Comparison of ENCODE assay signal across 21 cellular contexts in genomic region chr4:103895876-103896465, GRCh38.
DNase-seq lines count a peak whose midpoint lies in the region; ATAC-seq, FAIRE-seq and TF ChIP-seq lines count a peak whose summit lies in the region.
"Had no signal": no experiment of that assay in that cellular context is flagged by ENCODE, and none has a peak within 500 bp of the region (broad histone marks: within the 10 kb centered on the region; RNA-seq: fewer than 3 reads in every experiment).

No MANE protein-coding gene starts in this region.

- DNase-seq in EL (peak; percentile 2), HFFc6 (peak; percentile 3), PC-3 (peak; percentile 3), mucosa of gallbladder (ENCODE audit: low spot score) (peak; percentile 51), AG08395 (ENCODE audit: low spot score) (no peak), endothelial cell (ENCODE audit: low spot score) (no peak), GM19239 (ENCODE audit: insufficient read length, low spot score) (no peak)
- DNase-seq in stimulated activated naive CD8-positive, alpha-beta T cell treated with anti-CD3 and anti-CD28 coated beads, Interleukin-15, amount 100 ng/mL, for 72 hours = no peak
- DNase-seq: AML-193, DMS79 treated with DMSO at 0.1 percent for 48 hours, Kasumi-1, NCI-H1092 treated with DMSO at 0.1 percent for 48 hours, NCI-H2081 treated with DMSO at 0.1 percent for 48 hours, RPMI8226, SJCRH30, T-helper 17 cell had no signal

- no peaks in the 10 kb centered on the region for H3K4me1 ChIP-seq in PC-3 (ENCODE audit: insufficient read depth, low read length)
- H3K4me1 ChIP-seq: SJCRH30 had no signal

- no peak overlapping the region for H3K27ac Mint-ChIP-seq in HFFc6
- no peak overlapping the region for H3K27ac Mint-ChIP-seq in endothelial cell (ENCODE audit: unreplicated experiment)
- no peak overlapping the region for H3K27ac Mint-ChIP-seq in stimulated activated naive CD8-positive, alpha-beta T cell treated with anti-CD3 and anti-CD28 coated beads, Interleukin-15, amount 100 ng/mL, for 72 hours
- H3K27ac Mint-ChIP-seq: T-helper 17 cell had no signal

- H3K36me3 ChIP-seq in PC-3 (ENCODE audit: low read depth, low read length) = no peaks in the 10 kb centered on the region
- H3K36me3 ChIP-seq: SJCRH30 had no signal

- no peaks in the 10 kb centered on the region for H3F3A ChIP-seq in PC-3 (ENCODE audit: low read length, unreplicated experiment)

- no peaks in the 10 kb centered on the region for H3K36me3 Mint-ChIP-seq in HFFc6 (ENCODE audit: low read depth)
- no peaks in the 10 kb centered on the region for H3K36me3 Mint-ChIP-seq in endothelial cell (ENCODE audit: low read depth, unreplicated experiment)
- H3K36me3 Mint-ChIP-seq: IgD-negative memory B cell had no signal

- H3K27me3 Mint-ChIP-seq in HFFc6 (ENCODE audit: insufficient read depth) (no peaks in the 10 kb centered on the region), endothelial cell (ENCODE audit: unreplicated experiment) (no peaks in the 10 kb centered on the region)
- H3K27me3 Mint-ChIP-seq in stimulated activated naive CD8-positive, alpha-beta T cell treated with anti-CD3 and anti-CD28 coated beads, Interleukin-15, amount 100 ng/mL, for 72 hours = no peaks in the 10 kb centered on the region
- H3K27me3 Mint-ChIP-seq: T-helper 17 cell had no signal

- TF ChIP-seq CTCF in HFFc6 (IDR thresholded peaks at IDR 0.05) = no peak
- no peak for TF ChIP-seq CTCF in PC-3 (conservative IDR thresholded peaks at IDR 0.05; ENCODE audit: low read depth, low read length)
- no peak for TF ChIP-seq CTCF in endothelial cell (IDR thresholded peaks at IDR 0.05; ENCODE audit: unreplicated experiment)

- no peak overlapping the region for H3K4me2 ChIP-seq in PC-3 (ENCODE audit: low read length)

- no peak for FAIRE-seq in GM19239 (lab: Jason Lieb, UNC)
- FAIRE-seq: G401.6, H1, HTR-8/SVneo had no signal

- no peaks in the 10 kb centered on the region for H3K27me3 ChIP-seq in PC-3 (ENCODE audit: low read length)
- H3K27me3 ChIP-seq: SJCRH30 had no signal

- H2AFZ ChIP-seq in PC-3 (ENCODE audit: low read length) = no peak overlapping the region

- H4K20me1 ChIP-seq in PC-3 (ENCODE audit: low read length) = no peaks in the 10 kb centered on the region

- no peaks in the 10 kb centered on the region for H3K79me2 ChIP-seq in PC-3 (ENCODE audit: low read length)

- no peak for ATAC-seq in PC-3
- no peak for ATAC-seq in stimulated activated naive CD8-positive, alpha-beta T cell treated with anti-CD3 and anti-CD28 coated beads, Interleukin-15, amount 100 ng/mL, for 72 hours
- ATAC-seq: T-helper 17 cell had no signal

- CTCF ChIA-PET in PC-3 (lab: Charles Lee) = no interaction called here

- peaks cover 10% of the 10 kb centered on the region; the same call in 1 of the 2 replicates for H3K9me3 Mint-ChIP-seq in HFFc6
- no peaks in the 10 kb centered on the region for H3K9me3 Mint-ChIP-seq in endothelial cell (ENCODE audit: unreplicated experiment)
- H3K9me3 Mint-ChIP-seq in stimulated activated naive CD8-positive, alpha-beta T cell treated with anti-CD3 and anti-CD28 coated beads, Interleukin-15, amount 100 ng/mL, for 72 hours = no peaks in the 10 kb centered on the region

- H3K4me3 ChIP-seq in PC-3 (ENCODE audit: low read length) = no peak overlapping the region
- H3K4me3 ChIP-seq: SJCRH30 had no signal

- POLR2A ChIA-PET in PC-3 (lab: Charles Lee; ENCODE audit: unreplicated experiment) = no interaction called here

- H3K4me3 Mint-ChIP-seq in HFFc6 = no peak overlapping the region
- H3K4me3 Mint-ChIP-seq in endothelial cell (ENCODE audit: unreplicated experiment) = no peak overlapping the region
- no peak overlapping the region for H3K4me3 Mint-ChIP-seq in stimulated activated naive CD8-positive, alpha-beta T cell treated with anti-CD3 and anti-CD28 coated beads, Interleukin-15, amount 100 ng/mL, for 72 hours
- H3K4me3 Mint-ChIP-seq: T-helper 17 cell had no signal

- H3K4me1 Mint-ChIP-seq in HFFc6 (ENCODE audit: low read depth) (no peaks in the 10 kb centered on the region), endothelial cell (ENCODE audit: unreplicated experiment) (no peaks in the 10 kb centered on the region)
- no peaks in the 10 kb centered on the region for H3K4me1 Mint-ChIP-seq in stimulated activated naive CD8-positive, alpha-beta T cell treated with anti-CD3 and anti-CD28 coated beads, Interleukin-15, amount 100 ng/mL, for 72 hours
- H3K4me1 Mint-ChIP-seq: IgD-negative memory B cell, T-helper 17 cell had no signal

- BruUV-seq in PC-3 (replicated peaks; lab: Mats Ljungman, UMichigan) = no TSS peak

- intact Hi-C loops in PC-3 (cut with micrococcal nuclease) = no loop called here

- H3K27ac ChIP-seq in PC-3 (ENCODE audit: low read length) = no peak overlapping the region
- H3K27ac ChIP-seq: C4-2B, SJCRH30 had no signal

- no peak overlapping the region for H3K9ac ChIP-seq in PC-3 (ENCODE audit: low read length)

- no peaks in the 10 kb centered on the region for H3K9me3 ChIP-seq in PC-3 (ENCODE audit: low read length)
- H3K9me3 ChIP-seq: SJCRH30 had no signal

- H3K9me2 ChIP-seq in PC-3 (replicated peaks; ENCODE audit: low read length) = no peaks in the 10 kb centered on the region

Comparison
In these comparisons a context has a peak if more than half of its experiments do, and no peak if none do; other contexts are left out.
1. DNase-seq: peak in EL (single experiment), HFFc6 (single experiment), PC-3 (single experiment) and mucosa of gallbladder (single experiment); none in AG08395 (single experiment), endothelial cell (single experiment), stimulated activated naive CD8-positive, alpha-beta T cell treated with anti-CD3 and anti-CD28 coated beads, Interleukin-15, amount 100 ng/mL, for 72 hours (0 of 2) and GM19239 (single experiment).